ENCODE assay signal across 30 cellular contexts in the genomic region with DNA sequence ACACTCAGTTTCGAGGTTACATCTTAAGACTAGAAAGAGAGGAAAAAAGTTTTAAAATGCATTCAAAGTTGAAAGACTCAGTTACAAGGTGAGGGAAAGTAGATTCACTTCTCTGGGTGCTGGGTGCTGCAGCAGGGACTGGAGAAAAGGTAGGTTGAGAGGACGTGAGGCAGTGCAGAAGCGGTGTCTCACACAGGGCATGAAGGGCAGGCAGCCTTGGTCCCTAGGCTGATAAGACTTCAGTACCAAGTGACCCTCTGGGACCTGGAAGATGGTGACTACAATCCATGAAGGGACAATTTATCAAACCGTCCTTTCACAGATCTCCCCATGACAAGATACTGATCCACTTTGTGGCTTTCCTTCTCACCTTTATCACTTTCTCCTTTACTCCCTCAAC. TPM values are rescaled to one million over a fixed set of nuclear protein-coding genes. Genes with fewer than 3 reads are reported as not detected.
"Had no signal": no experiment of that assay in that cellular context is flagged by ENCODE, and none has a peak within 500 bp of the region (broad histone marks: within the 10 kb centered on the region; RNA-seq: fewer than 3 reads in every experiment).

No MANE protein-coding gene starts in this region.

- H3K4me1 Mint-ChIP-seq: stimulated activated effector memory CD8-positive, alpha-beta T cell treated with anti-CD3 and anti-CD28 coated beads, Interleukin-12 subunit alpha, Interleukin-12 subunit beta, amount 100 ng/mL, for 72 hours; stimulated activated memory B cell treated with anti-CD40 and anti-IgM and Interleukin-4, amounts not matched to agents 10 μg/mL and 1 μg/mL and 100 μg/mL, for 72 hours; stimulated activated naive B cell treated with anti-CD40 and anti-IgM and Interleukin-4, amounts not matched to agents 10 μg/mL and 1 μg/mL and 100 μg/mL, for 72 hours; stimulated activated naive CD8-positive, alpha-beta T cell treated with anti-CD3 and anti-CD28 coated beads, Interleukin-15, amount 100 ng/mL, for 72 hours had no signal

- DNase-seq: stimulated activated CD4-positive, alpha-beta T cell treated with anti-CD3 and anti-CD28 coated beads, Interleukin-2, amount 100 ng/mL, for 48 hours; stimulated activated CD4-positive, alpha-beta T cell treated with anti-CD3 and anti-CD28 coated beads, Interleukin-4, amount 100 ng/mL, for 1 hour; stimulated activated CD4-positive, alpha-beta T cell treated with anti-CD3 and anti-CD28 coated beads, Interleukin-4, amount 100 ng/mL, for 24 hours; stimulated activated CD4-positive, alpha-beta T cell treated with anti-CD3 and anti-CD28 coated beads, Interleukin-4, amount 100 ng/mL, for 4 hours; stimulated activated CD8-positive, alpha-beta memory T cell treated with anti-CD3 and anti-CD28 coated beads, Interleukin-4, amount 100 ng/mL, for 48 hours; stimulated activated naive B cell treated with anti-CD40 and anti-IgM and Interleukin-4, amounts not matched to agents 10 μg/mL and 1 μg/mL and 100 μg/mL, for 72 hours; stimulated activated naive CD4-positive, alpha-beta T cell; stimulated activated naive CD4-positive, alpha-beta T cell treated with Interleukin-2 at 50 U/mL for 16 hours; stimulated activated naive CD8-positive, alpha-beta T cell treated with anti-CD3 and anti-CD28 coated beads, Interleukin-15, amount 100 ng/mL, for 72 hours; stimulated activated naive CD8-positive, alpha-beta T cell treated with anti-CD3 and anti-CD28 coated beads, Interleukin-15, Interleukin-2, amounts not matched to agents 100 U/mL and 50 U/mL, for 24 hours; stomach; substantia nigra; thyroid gland; tibial artery; transverse colon; trophoblast cell; upper lobe of left lung; upper lobe of right lung; uterus had no signal

- H3K9me3 Mint-ChIP-seq: stimulated activated naive CD8-positive, alpha-beta T cell treated with anti-CD3 and anti-CD28 coated beads, Interleukin-15, amount 100 ng/mL, for 72 hours; stimulated activated naive CD8-positive, alpha-beta T cell treated with anti-CD3 and anti-CD28 coated beads, Interleukin-15, Interleukin-2, amounts not matched to agents 100 ng/mL and 50 ng/mL, for 24 hours had no signal

- H3K27ac Mint-ChIP-seq: stimulated activated effector memory CD8-positive, alpha-beta T cell treated with anti-CD3 and anti-CD28 coated beads, Interleukin-12 subunit alpha, Interleukin-12 subunit beta, amount 100 ng/mL, for 72 hours; stimulated activated memory B cell treated with anti-CD40 and anti-IgM and Interleukin-4, amounts not matched to agents 10 μg/mL and 1 μg/mL and 100 μg/mL, for 72 hours; stimulated activated naive B cell treated with anti-CD40 and anti-IgM and Interleukin-4, amounts not matched to agents 10 μg/mL and 1 μg/mL and 100 μg/mL, for 72 hours; stimulated activated naive CD8-positive, alpha-beta T cell treated with anti-CD3 and anti-CD28 coated beads, Interleukin-15, amount 100 ng/mL, for 72 hours; stimulated activated naive CD8-positive, alpha-beta T cell treated with anti-CD3 and anti-CD28 coated beads, Interleukin-15, Interleukin-2, amounts not matched to agents 100 ng/mL and 50 ng/mL, for 24 hours; type B pancreatic cell had no signal

- H3K27ac ChIP-seq: stomach, suprapubic skin, thoracic aorta, thyroid gland, tibial artery, tibial nerve, transverse colon, upper lobe of left lung, upper lobe of right lung, uterus, vagina had no signal

- H3K4me3 Mint-ChIP-seq: stimulated activated effector memory CD8-positive, alpha-beta T cell treated with anti-CD3 and anti-CD28 coated beads, Interleukin-12 subunit alpha, Interleukin-12 subunit beta, amount 100 ng/mL, for 72 hours; stimulated activated memory B cell treated with anti-CD40 and anti-IgM and Interleukin-4, amounts not matched to agents 10 μg/mL and 1 μg/mL and 100 μg/mL, for 72 hours; stimulated activated naive B cell treated with anti-CD40 and anti-IgM and Interleukin-4, amounts not matched to agents 10 μg/mL and 1 μg/mL and 100 μg/mL, for 72 hours; stimulated activated naive CD8-positive, alpha-beta T cell treated with anti-CD3 and anti-CD28 coated beads, Interleukin-15, amount 100 ng/mL, for 72 hours; stimulated activated naive CD8-positive, alpha-beta T cell treated with anti-CD3 and anti-CD28 coated beads, Interleukin-15, Interleukin-2, amounts not matched to agents 100 ng/mL and 50 ng/mL, for 24 hours; type B pancreatic cell had no signal

- ATAC-seq: stimulated activated effector memory CD8-positive, alpha-beta T cell treated with anti-CD3 and anti-CD28 coated beads, Interleukin-12 subunit alpha, Interleukin-12 subunit beta, amount 100 ng/mL, for 72 hours; stimulated activated memory B cell treated with anti-CD40 and anti-IgM and Interleukin-4, amounts not matched to agents 10 μg/mL and 1 μg/mL and 100 μg/mL, for 72 hours; stimulated activated naive B cell treated with anti-CD40 and anti-IgM and Interleukin-4, amounts not matched to agents 10 μg/mL and 1 μg/mL and 100 μg/mL, for 72 hours; stimulated activated naive CD8-positive, alpha-beta T cell treated with anti-CD3 and anti-CD28 coated beads, Interleukin-15, amount 100 ng/mL, for 72 hours; stimulated activated naive CD8-positive, alpha-beta T cell treated with anti-CD3 and anti-CD28 coated beads, Interleukin-15, Interleukin-2, amounts not matched to agents 100 U/mL and 50 U/mL, for 24 hours; upper lobe of right lung had no signal

- H3K36me3 Mint-ChIP-seq: stimulated activated effector memory CD8-positive, alpha-beta T cell treated with anti-CD3 and anti-CD28 coated beads, Interleukin-12 subunit alpha, Interleukin-12 subunit beta, amount 100 ng/mL, for 72 hours; stimulated activated memory B cell treated with anti-CD40 and anti-IgM and Interleukin-4, amounts not matched to agents 10 μg/mL and 1 μg/mL and 100 μg/mL, for 72 hours; stimulated activated naive B cell treated with anti-CD40 and anti-IgM and Interleukin-4, amounts not matched to agents 10 μg/mL and 1 μg/mL and 100 μg/mL, for 72 hours; type B pancreatic cell had no signal

- H3K27me3 ChIP-seq: stomach, suprapubic skin, thyroid gland, tibial artery, tibial nerve, transverse colon, upper lobe of left lung, upper lobe of right lung, uterus, vagina had no signal

- H3K36me3 ChIP-seq: stomach, suprapubic skin, thoracic aorta, thyroid gland, tibial artery, tibial nerve, transverse colon, upper lobe of left lung, upper lobe of right lung, uterus, vagina had no signal

- H3K27me3 Mint-ChIP-seq: stimulated activated memory B cell treated with anti-CD40 and anti-IgM and Interleukin-4, amounts not matched to agents 10 μg/mL and 1 μg/mL and 100 μg/mL, for 72 hours had no signal

- H3K9me3 ChIP-seq: suprapubic skin, thoracic aorta, thyroid gland, tibial artery, transverse colon, upper lobe of left lung, upper lobe of right lung, uterus, vagina had no signal

- H3K4me1 ChIP-seq: stomach, thyroid gland, tibial artery, tibial nerve, transverse colon, upper lobe of left lung, upper lobe of right lung, uterus, vagina had no signal

- H3K4me3 ChIP-seq: stomach, suprapubic skin, thoracic aorta, thyroid gland, tibial artery, tibial nerve, transverse colon, upper lobe of left lung, upper lobe of right lung, uterus, vagina had no signal

RNA-seq across cellular contexts. Expression of a gene that starts 47.3 kb away (rescaled TPM):
- total RNA-seq: subcutaneous adipose tissue, thoracic aorta, tibial nerve, ureter, vagina had no signal
- polyA plus RNA-seq: urinary bladder had no signal
